In the genomic region with DNA sequence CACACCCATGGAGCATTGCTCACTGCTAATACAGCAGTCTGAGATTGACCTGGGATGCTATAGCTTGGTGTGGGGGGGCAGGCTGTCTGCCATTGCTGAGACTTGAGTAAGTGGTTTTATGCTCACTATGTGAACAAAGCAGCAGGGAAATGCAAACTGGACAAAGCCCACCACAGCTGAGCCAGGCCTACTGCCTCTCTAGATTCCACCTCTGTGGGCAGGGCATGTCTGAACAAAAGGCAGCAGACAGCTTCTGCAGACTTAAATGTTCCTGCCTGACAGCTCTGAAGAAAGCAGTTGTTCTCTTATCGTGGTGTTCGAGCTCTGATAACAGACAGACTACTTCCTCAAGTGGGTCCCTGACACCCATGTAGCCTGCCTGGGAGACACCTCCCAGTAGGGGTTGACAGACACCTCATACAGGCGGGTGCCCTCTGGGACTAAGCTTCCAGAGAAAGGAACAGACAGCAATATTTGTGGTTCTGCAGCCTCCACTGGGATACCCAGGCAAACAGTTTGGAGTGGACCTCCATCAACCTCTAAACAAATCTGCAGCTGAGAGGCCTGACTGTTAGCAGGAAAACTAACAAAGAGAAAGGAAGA, we compare ENCODE assay signal across 28 cellular contexts.
"Had no signal": no experiment of that assay in that cellular context is flagged by ENCODE, and none has a peak within 500 bp of the region (broad histone marks: within the 10 kb centered on the region; RNA-seq: fewer than 3 reads in every experiment).

No MANE protein-coding gene starts in this region.

- H3K27me3 Mint-ChIP-seq: activated B cell treated with CpG ODN at 0.5 μM for 24 hours; activated CD8-positive, alpha-beta T cell treated with anti-CD3 and anti-CD28 coated beads for 36 hours; activated naive CD4-positive, alpha-beta T cell treated with anti-CD3 and anti-CD28 coated beads, Interleukin-2, amount 50 U/mL, for 24 hours; activated naive CD8-positive, alpha-beta T cell treated with anti-CD3 and anti-CD28 coated beads for 36 hours; activated naive CD8-positive, alpha-beta T cell treated with anti-CD3 and anti-CD28 coated beads, Interleukin-2, amount 50 U/mL, for 24 hours; T-helper 17 cell had no signal

- H3K36me3 ChIP-seq: adrenal gland, WERI-Rb-1 had no signal

- H3K27ac ChIP-seq: adrenal gland, body of pancreas, WERI-Rb-1 had no signal

- H3K4me3 ChIP-seq: adrenal gland, body of pancreas had no signal

- H3K27ac Mint-ChIP-seq: activated B cell treated with CpG ODN at 0.5 μM for 24 hours; activated CD8-positive, alpha-beta T cell treated with anti-CD3 and anti-CD28 coated beads for 36 hours; activated naive CD4-positive, alpha-beta T cell treated with anti-CD3 and anti-CD28 coated beads for 36 hours; activated naive CD4-positive, alpha-beta T cell treated with anti-CD3 and anti-CD28 coated beads, Interleukin-2, amount 50 U/mL, for 24 hours; activated naive CD8-positive, alpha-beta T cell treated with anti-CD3 and anti-CD28 coated beads for 36 hours; activated naive CD8-positive, alpha-beta T cell treated with anti-CD3 and anti-CD28 coated beads, Interleukin-2, amount 50 U/mL, for 24 hours; activated T-helper 1 cell treated with anti-CD3 and anti-CD28 coated beads, Interleukin-12 subunit alpha, Interleukin-12 subunit beta, Interleukin-2, Interleukin-4 antibody, amounts not matched to agents 30 ng/mL and 10 ng/mL and 1 ng/mL, durations not matched to agents 14 hours and 24 hours and 36 hours; activated T-helper 2 cell treated with anti-CD3 and anti-CD28 coated beads, Interferon-gamma antibody, Interleukin-2, Interleukin-4, amounts not matched to agents 10 μg/mL and 5 μg/mL and 100 μg/mL, durations not matched to agents 14 hours and 24 hours and 36 hours; endodermal cell; T-helper 17 cell; T-helper 2 cell treated with Interferon-gamma antibody and Interleukin-4, amounts not matched to agents 5 μg/mL and 100 μg/mL, for 36 hours had no signal

- H3K4me1 ChIP-seq: adrenal gland, body of pancreas had no signal

- ATAC-seq: activated CD4-positive, CD25-positive, alpha-beta regulatory T cell treated with anti-CD3 and anti-CD28 coated beads, Interleukin-2, amount 50 U/mL, for 24 hours; activated CD8-positive, alpha-beta T cell treated with anti-CD3 and anti-CD28 coated beads for 36 hours; activated naive CD8-positive, alpha-beta T cell treated with anti-CD3 and anti-CD28 coated beads, Interleukin-2, amount 50 U/mL, for 24 hours; body of pancreas; esophagus mucosa; T-helper 17 cell had no signal

- H3K4me3 Mint-ChIP-seq: activated B cell treated with CpG ODN at 0.5 μM for 24 hours; activated CD8-positive, alpha-beta T cell treated with anti-CD3 and anti-CD28 coated beads for 36 hours; activated naive CD4-positive, alpha-beta T cell treated with anti-CD3 and anti-CD28 coated beads for 36 hours; activated naive CD4-positive, alpha-beta T cell treated with anti-CD3 and anti-CD28 coated beads, Interleukin-2, amount 50 U/mL, for 24 hours; activated naive CD8-positive, alpha-beta T cell treated with anti-CD3 and anti-CD28 coated beads for 36 hours; activated naive CD8-positive, alpha-beta T cell treated with anti-CD3 and anti-CD28 coated beads, Interleukin-2, amount 50 U/mL, for 24 hours; activated T-helper 1 cell treated with anti-CD3 and anti-CD28 coated beads, Interleukin-12 subunit alpha, Interleukin-12 subunit beta, Interleukin-2, Interleukin-4 antibody, amounts not matched to agents 30 ng/mL and 10 ng/mL and 1 ng/mL, durations not matched to agents 14 hours and 24 hours and 36 hours; endodermal cell; T-helper 17 cell; T-helper 2 cell treated with Interferon-gamma antibody and Interleukin-4, amounts not matched to agents 5 μg/mL and 100 μg/mL, for 36 hours had no signal

- H3K27me3 ChIP-seq: adrenal gland, body of pancreas had no signal

- H3K36me3 Mint-ChIP-seq: activated naive CD4-positive, alpha-beta T cell treated with anti-CD3 and anti-CD28 coated beads, Interleukin-2, amount 50 U/mL, for 24 hours; activated naive CD8-positive, alpha-beta T cell treated with anti-CD3 and anti-CD28 coated beads for 36 hours had no signal

- H3K4me1 Mint-ChIP-seq: activated B cell treated with CpG ODN at 0.5 μM for 24 hours; activated naive CD4-positive, alpha-beta T cell treated with anti-CD3 and anti-CD28 coated beads, Interleukin-2, amount 50 U/mL, for 24 hours; activated naive CD8-positive, alpha-beta T cell treated with anti-CD3 and anti-CD28 coated beads for 36 hours; activated naive CD8-positive, alpha-beta T cell treated with anti-CD3 and anti-CD28 coated beads, Interleukin-2, amount 50 U/mL, for 24 hours; endodermal cell; T-helper 17 cell had no signal

- DNase-seq: activated B cell treated with CpG ODN at 0.5 μM for 24 hours; activated CD4-positive, alpha-beta T cell treated with anti-CD3 and anti-CD28 coated beads for 48 hours; activated CD4-positive, alpha-beta T cell treated with anti-CD3 and anti-CD28 coated beads, Interleukin-2, amount 50 U/mL, for 1 hour; activated CD4-positive, alpha-beta T cell treated with anti-CD3 and anti-CD28 coated beads, Interleukin-2, amount 50 U/mL, for 48 hours; activated CD8-positive, alpha-beta T cell treated with anti-CD3 and anti-CD28 coated beads for 36 hours; activated effector memory CD4-positive, alpha-beta T cell treated with anti-CD3 and anti-CD28 coated beads, Interleukin-2, amount 50 U/mL, for 16 hours; activated naive CD4-positive, alpha-beta T cell treated with anti-CD3 and anti-CD28 coated beads for 36 hours; activated naive CD8-positive, alpha-beta T cell treated with anti-CD3 and anti-CD28 coated beads for 36 hours; activated naive CD8-positive, alpha-beta T cell treated with anti-CD3 and anti-CD28 coated beads, Interleukin-2, amount 50 U/mL, for 24 hours; activated T-cell treated with anti-CD3 and anti-CD28 coated beads, Interleukin-2, amount 50 U/mL, for 48 hours; amygdala; body of pancreas; caudate nucleus; effector memory CD4-positive, alpha-beta T cell; endodermal cell; foreskin fibroblast; head of caudate nucleus; T-helper 1 cell; T-helper 17 cell; T1000; WERI-Rb-1 had no signal
